ENCODE assay signal across 25 cellular contexts in the genomic region with DNA sequence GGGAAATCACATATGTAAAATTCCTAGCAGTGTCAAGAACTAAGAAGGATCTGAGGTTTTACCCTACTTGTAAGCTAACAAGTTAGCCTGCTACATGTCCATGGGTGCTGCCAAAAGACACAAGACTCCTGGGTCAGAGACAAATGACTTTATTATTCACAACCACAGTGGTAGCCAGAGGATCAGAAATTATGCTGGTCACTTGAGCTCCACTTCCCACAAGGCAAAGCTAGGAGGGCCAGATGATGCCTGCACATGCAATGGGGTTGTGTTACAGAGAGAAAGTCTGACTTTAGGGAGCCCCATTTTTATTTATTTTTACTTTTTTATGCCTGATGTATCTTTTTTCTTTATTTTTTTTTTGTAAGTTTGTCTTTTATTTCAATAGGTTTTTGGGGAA.
"Had no signal": no experiment of that assay in that cellular context is flagged by ENCODE, and none has a peak within 500 bp of the region (broad histone marks: within the 10 kb centered on the region; RNA-seq: fewer than 3 reads in every experiment).

No MANE protein-coding gene starts in this region.

- H3K27ac ChIP-seq: ascending aorta, breast epithelium, cardiac muscle cell, coronary artery, dorsolateral prefrontal cortex had no signal

- DNase-seq: activated CD4-positive, alpha-beta memory T cell treated with anti-CD3 and anti-CD28 coated beads for 36 hours; activated CD4-positive, alpha-beta T cell treated with anti-CD3 and anti-CD28 coated beads for 36 hours; activated CD4-positive, alpha-beta T cell treated with anti-CD3 and anti-CD28 coated beads, Interleukin-2, amount 10 ng/mL, durations not matched to agents 24 days and 14 days; activated CD4-positive, CD25-positive, alpha-beta regulatory T cell; activated CD4-positive, CD25-positive, alpha-beta regulatory T cell treated with anti-CD3 and anti-CD28 coated beads, Interleukin-2, amount 50 U/mL, for 72 hours; activated CD8-positive, alpha-beta memory T cell treated with anti-CD3 and anti-CD28 coated beads, Interleukin-2, amount 10 ng/mL, durations not matched to agents 7 days and 5 days; activated CD8-positive, alpha-beta memory T cell treated with anti-CD3 and anti-CD28 coated beads, Interleukin-2, amount 50 U/mL, for 4 hours; activated CD8-positive, alpha-beta T cell treated with anti-CD3 and anti-CD28 coated beads, Interleukin-2, amount 10 ng/mL, durations not matched to agents 7 days and 5 days; activated effector memory CD4-positive, alpha-beta T cell treated with anti-CD3 and anti-CD28 coated beads, Interleukin-2, amount 50 U/mL, for 16 hours; activated naive CD4-positive, alpha-beta T cell treated with anti-CD3 and anti-CD28 coated beads, Interleukin-2, amount 10 ng/mL, durations not matched to agents 7 days and 5 days; activated naive CD8-positive, alpha-beta T cell treated with anti-CD3 and anti-CD28 coated beads, Interleukin-2, amount 10 ng/mL, durations not matched to agents 7 days and 5 days; activated T-cell treated with anti-CD3 and anti-CD28 coated beads, Interleukin-2, amount 50 U/mL, for 1 hour; activated T-cell treated with anti-CD3 and anti-CD28 coated beads, Interleukin-2, amount 50 U/mL, for 48 hours; dorsolateral prefrontal cortex; effector memory CD4-positive, alpha-beta T cell; endodermal cell; foreskin fibroblast; head of caudate nucleus; hypothalamus; T1000 had no signal

- H3K36me3 ChIP-seq: ascending aorta, breast epithelium, cardiac muscle cell had no signal

- FAIRE-seq: frontal cortex had no signal

- H3K4me3 ChIP-seq: ascending aorta, breast epithelium, cardiac muscle cell, coronary artery, dorsolateral prefrontal cortex had no signal

- H3K9me3 ChIP-seq: breast epithelium had no signal

- H3K27me3 ChIP-seq: ascending aorta, breast epithelium, cardiac muscle cell, dorsolateral prefrontal cortex had no signal
